In genomic region chr11:9150501-9150900, GRCh38 we compare ENCODE assay signal across 19 cellular contexts. TPM values are rescaled to one million over a fixed set of nuclear protein-coding genes. Genes with fewer than 3 reads are reported as not detected.
A peak's percentile ranks its signal among the peaks of the same experiment; 100 is the strongest.
DNase-seq lines count a peak whose midpoint lies in the region; ATAC-seq and TF ChIP-seq lines count a peak whose summit lies in the region.
"Had no signal": no experiment of that assay in that cellular context is flagged by ENCODE, and none has a peak within 500 bp of the region (broad histone marks: within the 10 kb centered on the region; RNA-seq: fewer than 3 reads in every experiment).

No MANE protein-coding gene starts in this region.

- H3K4me3 Mint-ChIP-seq in MCF 10A (ENCODE audit: unreplicated experiment) (no peak overlapping the region), H9 (no peak overlapping the region)
- H3K4me3 Mint-ChIP-seq: memory B cell; stimulated activated naive CD8-positive, alpha-beta T cell treated with anti-CD3 and anti-CD28 coated beads, Interleukin-15, Interleukin-2, amounts not matched to agents 100 ng/mL and 50 ng/mL, for 24 hours; T-helper 2 cell treated with Interferon-gamma antibody and Interleukin-4, amounts not matched to agents 5 μg/mL and 100 μg/mL, for 36 hours had no signal

- POLR2A ChIA-PET in MCF 10A (lab: Yijun Ruan, JAX) = interaction anchor here (1.1 kb wide), 1 partner anchor 9 kb away, joined by 3 read pairs; no protein-coding TSS in a partner anchor

- no peak for ATAC-seq in GM18858 (IDR thresholded peaks at IDR 0.05; ENCODE audit: unreplicated experiment)

- H3K36me3 ChIP-seq in mammary epithelial cell (ENCODE audit: insufficient read depth, low read length) = peaks cover 10% of the 10 kb centered on the region
- peaks cover 50% of the 10 kb centered on the region for H3K36me3 ChIP-seq in brain microvascular endothelial cell (replicated peaks)

- H3T11ph ChIP-seq in H9 (ENCODE audit: low read length) = no peak overlapping the region

- peaks cover 68% of the 10 kb centered on the region for H3K36me3 Mint-ChIP-seq in MCF 10A (ENCODE audit: insufficient read depth, unreplicated experiment)
- peaks cover 10 to 60% (median 48%) of the 10 kb centered on the region in 3 experiments; a peak in 6 of 7 replicates for H3K36me3 Mint-ChIP-seq in H9 (ENCODE audit: insufficient read depth in 1 of 3, low read depth in 3 of 3)

- H2BK12ac ChIP-seq in H9 (ENCODE audit: insufficient read length, low read depth, low read length) = no peak overlapping the region

- TF ChIP-seq CTCF in mammary epithelial cell (conservative IDR thresholded peaks at IDR 0.05 in 1 of 2, IDR thresholded peaks at IDR 0.05 in 1 of 2; ENCODE audit: extremely low read depth in 1 of 2, insufficient read depth in 1 of 2, low read depth in 1 of 2, low read length in 2 of 2) = no peak
- no peak for TF ChIP-seq CTCF in MCF 10A (IDR thresholded peaks at IDR 0.05; ENCODE audit: unreplicated experiment)
- no peak for TF ChIP-seq CTCF in brain microvascular endothelial cell (IDR thresholded peaks at IDR 0.05; ENCODE audit: low read depth, low read length, missing control alignments)
- no peak for TF ChIP-seq CTCF in H9 (conservative IDR thresholded peaks at IDR 0.05)

- no peaks in the 10 kb centered on the region for H3K23me2 ChIP-seq in H9 (ENCODE audit: insufficient read length, low read depth, low read length, poor library complexity, severe bottlenecking)

- H3K79me2 ChIP-seq in mammary epithelial cell (ENCODE audit: insufficient read depth, low read length) (no peaks in the 10 kb centered on the region), H9 (ENCODE audit: insufficient read depth, low read length) (no peaks in the 10 kb centered on the region)

- H2BK5ac ChIP-seq in H9 (ENCODE audit: insufficient read length, low read length) = no peak overlapping the region

- H3K27ac ChIP-seq in mammary epithelial cell (ENCODE audit: insufficient read depth, low read depth, low read length) (peak overlapping the region; percentile 16), brain microvascular endothelial cell (peak overlapping the region; percentile 40), H9 (ENCODE audit: insufficient read length, low read depth, low read length) (no peak overlapping the region)
- H3K27ac ChIP-seq: breast epithelium, sigmoid colon had no signal

- no peak overlapping the region for H2AK5ac ChIP-seq in H9 (ENCODE audit: insufficient read length, low read length)

- H4K5ac ChIP-seq in H9 (ENCODE audit: insufficient read length, low read depth, low read length) = no peak overlapping the region

- in situ Hi-C loops in mammary epithelial cell (cut with MboI; ENCODE audit: low sequenced_read_pairs in 2 of 2) = loop anchor here in 1 of 2 donors (25.0 kb wide), 1 partner anchor 237 kb away; the partner anchor contains the start of gene IPO7
- in situ Hi-C loops in brain microvascular endothelial cell (cut with HindIII; ENCODE audit: low pct_ligation_motif_present, low sequenced_read_pairs) = no loop called here

- 34% methylated on average over 2 of the region's 2 CpGs for WGBS in mammary epithelial cell (ENCODE audit: low coverage, missing lambda C conversion rate)
- WGBS in H9 (ENCODE audit: extremely low coverage, insufficient read length, low lambda C conversion rate) = no CpG with 5 or more reads among the region's 2 CpGs

- no peak overlapping the region for H2BK20ac ChIP-seq in H9 (ENCODE audit: low read depth, low read length, poor library complexity, severe bottlenecking)

- no peak overlapping the region for H4K91ac ChIP-seq in H9 (ENCODE audit: insufficient read length, low read depth, low read length)

- no peak overlapping the region for H3K18ac ChIP-seq in H9 (ENCODE audit: insufficient read length, low read depth, low read length)

- H3K27me3 Mint-ChIP-seq in MCF 10A (ENCODE audit: insufficient read depth, unreplicated experiment) = no peaks in the 10 kb centered on the region
- H3K27me3 Mint-ChIP-seq in H9 (ENCODE audit: low read depth) = no peaks in the 10 kb centered on the region
- H3K27me3 Mint-ChIP-seq: memory B cell; stimulated activated naive CD8-positive, alpha-beta T cell treated with anti-CD3 and anti-CD28 coated beads, Interleukin-15, Interleukin-2, amounts not matched to agents 100 ng/mL and 50 ng/mL, for 24 hours had no signal

- H3K4me1 ChIP-seq in mammary epithelial cell (ENCODE audit: insufficient read depth, low read length) = peaks cover 9% of the 10 kb centered on the region
- no peaks in the 10 kb centered on the region for H3K4me1 ChIP-seq in H9 (ENCODE audit: insufficient read depth, low read length)
- H3K4me1 ChIP-seq: breast epithelium, sigmoid colon had no signal

- intact Hi-C loops in mammary epithelial cell (cut with micrococcal nuclease) = no loop called here
- intact Hi-C loops in MCF 10A (cut with micrococcal nuclease) = no loop called here

- no peak overlapping the region for H3K4me2 ChIP-seq in mammary epithelial cell (ENCODE audit: insufficient read depth, low read depth, low read length)
- H3K4me2 ChIP-seq in H9 (ENCODE audit: insufficient read depth, insufficient read length, low read length) = no peak overlapping the region

- no peaks in the 10 kb centered on the region for H3K27me3 ChIP-seq in mammary epithelial cell (ENCODE audit: insufficient read depth, low read length)
- no peaks in the 10 kb centered on the region for H3K27me3 ChIP-seq in brain microvascular endothelial cell (replicated peaks)
- no peaks in the 10 kb centered on the region for H3K27me3 ChIP-seq in H9 (ENCODE audit: insufficient read depth, low read length)
- H3K27me3 ChIP-seq: breast epithelium, sigmoid colon had no signal

- H3K23ac ChIP-seq in H9 (ENCODE audit: insufficient read length, low read depth, low read length) = no peak overlapping the region

- CTCF ChIA-PET in mammary epithelial cell (lab: Charles Lee; ENCODE audit: low non-redundant PET) (no interaction called here), MCF 10A (lab: Yijun Ruan, JAX) (interaction anchor here (1.0 to 1.8 kb wide), 4 partner anchors 12 to 135 kb away, joined by 3 to 9 read pairs (median 4); no protein-coding TSS in a partner anchor)

- no peak overlapping the region for H2BK120ac ChIP-seq in H9 (ENCODE audit: low read depth, low read length, poor library complexity, severe bottlenecking)

- H3K4me3 ChIP-seq in mammary epithelial cell (replicated peaks in 1 of 3; ENCODE audit: insufficient read depth in 1 of 3, low read depth in 2 of 3, low read length in 3 of 3) (no peak overlapping the region), brain microvascular endothelial cell (ENCODE audit: low read depth, low read length) (no peak overlapping the region)
- H3K4me3 ChIP-seq: breast epithelium, sigmoid colon had no signal

- H2BK15ac ChIP-seq in H9 (ENCODE audit: low read depth, low read length) = no peak overlapping the region

- no peak overlapping the region for H3K56ac ChIP-seq in H9 (ENCODE audit: insufficient read length, low read depth, low read length)

- H3K9me3 Mint-ChIP-seq in MCF 10A (ENCODE audit: unreplicated experiment) = no peaks in the 10 kb centered on the region
- no peaks in the 10 kb centered on the region for H3K9me3 Mint-ChIP-seq in H9
- H3K9me3 Mint-ChIP-seq: activated T-helper 2 cell treated with anti-CD3 and anti-CD28 coated beads, Interferon-gamma antibody, Interleukin-2, Interleukin-4, amounts not matched to agents 10 μg/mL and 5 μg/mL and 100 μg/mL, durations not matched to agents 14 hours and 24 hours and 36 hours; memory B cell; stimulated activated naive CD8-positive, alpha-beta T cell treated with anti-CD3 and anti-CD28 coated beads, Interleukin-15, Interleukin-2, amounts not matched to agents 100 ng/mL and 50 ng/mL, for 24 hours; T-helper 2 cell treated with Interferon-gamma antibody and Interleukin-4, amounts not matched to agents 5 μg/mL and 100 μg/mL, for 36 hours had no signal

- BruUV-seq in mammary epithelial cell (replicated peaks; lab: Mats Ljungman, UMichigan) (no TSS peak), MCF 10A (replicated peaks; lab: Mats Ljungman, UMichigan) (no TSS peak)

- peaks cover 12% of the 10 kb centered on the region for H3K4me1 Mint-ChIP-seq in MCF 10A (ENCODE audit: insufficient read depth, unreplicated experiment)
- H3K4me1 Mint-ChIP-seq in H9 = peaks cover 0 to 5% of the 10 kb centered on the region in 2 experiments; a peak in 1 of 4 replicates
- H3K4me1 Mint-ChIP-seq: memory B cell had no signal

- no peak overlapping the region for H4K8ac ChIP-seq in H9 (replicated peaks; ENCODE audit: insufficient read length, low read depth, low read length)

- no peaks in the 10 kb centered on the region for H3K79me1 ChIP-seq in H9 (ENCODE audit: insufficient read depth, low read depth, low read length, poor library complexity, severe bottlenecking)

- DNase-seq in mammary epithelial cell (peak; percentile 74), MCF 10A (ENCODE audit: unreplicated experiment) (no peak), brain microvascular endothelial cell (peak; percentile 79), hepatic stellate cell (ENCODE audit: low spot score) (peak; percentile 57), GDM1 (lab: John Stamatoyannopoulos, UW) (no peak), DMS79 (lab: John Stamatoyannopoulos, UW) (no peak), H9 (no peak)
- DNase-seq: 8988T, H7, Karpas-422, NCI-H187, NCI-H69, sigmoid colon had no signal

- H3K27ac Mint-ChIP-seq in MCF 10A (ENCODE audit: low read depth, unreplicated experiment) (no peak overlapping the region), H9 (no peak overlapping the region)
- H3K27ac Mint-ChIP-seq: activated T-helper 2 cell treated with anti-CD3 and anti-CD28 coated beads, Interferon-gamma antibody, Interleukin-2, Interleukin-4, amounts not matched to agents 10 μg/mL and 5 μg/mL and 100 μg/mL, durations not matched to agents 14 hours and 24 hours and 36 hours; memory B cell; stimulated activated naive CD8-positive, alpha-beta T cell treated with anti-CD3 and anti-CD28 coated beads, Interleukin-15, Interleukin-2, amounts not matched to agents 100 ng/mL and 50 ng/mL, for 24 hours; T-helper 2 cell treated with Interferon-gamma antibody and Interleukin-4, amounts not matched to agents 5 μg/mL and 100 μg/mL, for 36 hours had no signal

- H3K9ac ChIP-seq in mammary epithelial cell (ENCODE audit: insufficient read depth, low read length) = no peak overlapping the region
- H3K9ac ChIP-seq in H9 (ENCODE audit: extremely low read depth, insufficient read length, low read length) = no peak overlapping the region

- H3K4ac ChIP-seq in H9 (ENCODE audit: low read depth, low read length) = no peak overlapping the region

- H3K9me3 ChIP-seq in mammary epithelial cell (replicated peaks; ENCODE audit: insufficient read depth, low read length) = no peaks in the 10 kb centered on the region
- H3K9me3 ChIP-seq in H9 (ENCODE audit: control insufficient read depth, low read depth, low read length) = no peaks in the 10 kb centered on the region
- H3K9me3 ChIP-seq: breast epithelium, sigmoid colon had no signal

- H4K20me1 ChIP-seq in mammary epithelial cell (ENCODE audit: insufficient read depth, low read length) (no peaks in the 10 kb centered on the region), H9 (ENCODE audit: control insufficient read depth, insufficient read depth, insufficient read length) (no peaks in the 10 kb centered on the region)

- H2AFZ ChIP-seq in mammary epithelial cell (ENCODE audit: low read depth, low read length) (no peak overlapping the region), H9 (ENCODE audit: low read length) (no peak overlapping the region)

- dilution Hi-C loops in mammary epithelial cell (cut with HindIII; ENCODE audit: low sequenced_read_pairs) = loop anchor here (5.0 to 25.0 kb wide), 2 partner anchors 98 to 262 kb away; no protein-coding TSS in a partner anchor

- no peak overlapping the region for H3K14ac ChIP-seq in H9 (ENCODE audit: insufficient read depth, low read length)

RNA-seq across cellular contexts. Expression of gene SCUBE2, which starts 59.1 kb away (rescaled TPM):
- total RNA-seq in mammary epithelial cell (1 to 10 TPM; 1.2 to 5.5 TPM), MCF 10A (2022) (0.29 and 0.93 TPM in 2 replicates), H9 (2021) (1.6 and 1.8 TPM in 2 replicates)
- 0.57 TPM for polyA plus RNA-seq in mammary epithelial cell
- polyA minus RNA-seq in mammary epithelial cell = not detected
- total RNA-seq: activated T-helper 2 cell treated with anti-CD3 and anti-CD28 coated beads, Interferon-gamma antibody, Interleukin-2, Interleukin-4, amounts not matched to agents 10 μg/mL and 5 μg/mL and 100 μg/mL, durations not matched to agents 14 hours and 24 hours and 36 hours had no signal

Comparison
In these comparisons a context has a peak if more than half of its experiments do, and no peak if none do; other contexts are left out.
1. DNase-seq: peak in mammary epithelial cell (single experiment), brain microvascular endothelial cell (single experiment) and hepatic stellate cell (single experiment); none in MCF 10A (single experiment), GDM1 (single experiment), DMS79 (single experiment) and H9 (single experiment).